Comparison of ENCODE assay signal across 13 cellular contexts in the genomic region with DNA sequence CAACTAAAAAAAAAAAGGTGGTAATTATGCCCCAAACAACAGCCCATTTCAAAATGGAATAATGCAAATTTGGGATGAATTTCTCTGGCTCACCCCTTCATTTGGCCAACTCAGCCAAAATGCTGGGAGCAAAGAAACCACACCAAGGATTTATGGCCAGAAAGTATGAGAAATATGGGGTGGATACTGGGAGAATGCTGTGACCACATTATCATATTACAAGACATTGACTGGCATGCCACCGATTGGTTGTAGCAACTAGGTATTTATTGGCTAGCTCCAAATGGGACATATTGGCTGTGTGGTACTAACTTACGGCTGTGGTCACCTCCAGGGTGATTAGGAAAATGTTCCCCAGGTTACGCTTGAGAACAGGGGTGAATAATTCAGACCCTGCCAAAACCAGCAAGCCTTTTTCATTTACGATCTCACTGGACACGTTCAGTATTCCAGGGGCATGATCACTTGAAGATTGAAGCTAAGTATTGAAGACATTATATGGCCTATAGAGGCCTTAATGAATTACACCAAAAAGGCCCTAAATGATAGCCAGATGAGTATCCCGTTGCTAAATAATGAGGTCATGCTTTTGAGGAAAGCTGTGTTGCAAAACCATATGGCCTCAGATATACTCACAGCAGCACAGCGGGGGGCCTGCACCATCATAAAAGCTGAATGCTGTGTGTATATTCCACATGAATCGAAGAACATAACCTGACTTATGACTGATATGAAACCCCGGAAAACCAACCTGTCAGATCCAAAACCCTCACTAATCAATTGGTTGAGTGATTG. TPM values are rescaled to one million over a fixed set of nuclear protein-coding genes. Genes with fewer than 3 reads are reported as not detected.
DNase-seq lines count a peak whose midpoint lies in the region; ATAC-seq and TF ChIP-seq lines count a peak whose summit lies in the region.
"Had no signal": no experiment of that assay in that cellular context is flagged by ENCODE, and none has a peak within 500 bp of the region (broad histone marks: within the 10 kb centered on the region; RNA-seq: fewer than 3 reads in every experiment).

No MANE protein-coding gene starts in this region.

- H3K79me2 ChIP-seq in osteoblast (ENCODE audit: insufficient read depth, low read length), result peaks cover 7% of the 10 kb centered on the region

- H3K9me3 ChIP-seq in osteoblast (ENCODE audit: low read depth, low read length) (no peaks in the 10 kb centered on the region), ascending aorta (no peaks in the 10 kb centered on the region)
- H3K9me3 ChIP-seq: testis had no signal

- TF ChIP-seq CTCF in astrocyte of the spinal cord (IDR thresholded peaks at IDR 0.05; ENCODE audit: low read depth, low read length) (no peak), osteoblast (IDR thresholded peaks at IDR 0.05; ENCODE audit: extremely low read depth, low read depth, low read length) (no peak), ascending aorta (IDR thresholded peaks at IDR 0.05) (no peak)

- H3K27me3 ChIP-seq in osteoblast (ENCODE audit: insufficient read depth, low read length) (no peaks in the 10 kb centered on the region), ascending aorta (no peaks in the 10 kb centered on the region)
- H3K27me3 ChIP-seq: testis had no signal

- DNase-seq in GM03348 (ENCODE audit: low spot score) (peak; percentile 57), MV-4-11 (lab: John Stamatoyannopoulos, UW) (peak; percentile 43), astrocyte of the spinal cord (ENCODE audit: low read depth, low spot score) (peak; percentile 87), osteoblast (ENCODE audit: insufficient read length, low spot score, missing footprints) (peak; percentile 87), ascending aorta (ENCODE audit: low spot score in 2 of 2) (no peak)
- DNase-seq: activated CD4-positive, alpha-beta T cell treated with anti-CD3 and anti-CD28 coated beads for 36 hours; activated T-cell treated with anti-CD3 and anti-CD28 coated beads, Interleukin-2, amount 50 U/mL, for 48 hours; amygdala; endodermal cell; NCI-H187; testis had no signal

- peaks cover 20% of the 10 kb centered on the region for H3K4me1 ChIP-seq in osteoblast (ENCODE audit: insufficient read depth, low read length)
- H3K4me1 ChIP-seq in ascending aorta, result no peaks in the 10 kb centered on the region

- H2AFZ ChIP-seq in osteoblast (ENCODE audit: low read length), result peak overlapping the region; percentile 54

- no peaks in the 10 kb centered on the region for H3K36me3 ChIP-seq in osteoblast (ENCODE audit: insufficient read depth, low read length)
- no peaks in the 10 kb centered on the region for H3K36me3 ChIP-seq in ascending aorta

- H3K27ac ChIP-seq in osteoblast (ENCODE audit: low read depth, low read length), result peak overlapping the region; percentile 79
- no peak overlapping the region for H3K27ac ChIP-seq in ascending aorta
- H3K27ac ChIP-seq: testis had no signal

- no peaks in the 10 kb centered on the region for H4K20me1 ChIP-seq in osteoblast (ENCODE audit: insufficient read depth, low read length)

- in situ Hi-C loops in astrocyte of the spinal cord (cut with HindIII; ENCODE audit: low sequenced_read_pairs), result no loop called here

- peak overlapping the region; percentile 46 for H3K4me2 ChIP-seq in osteoblast (ENCODE audit: insufficient read depth, low read length)

- intact Hi-C loops in ascending aorta (cut with DNase I), result no loop called here

- no peak overlapping the region for H3K4me3 ChIP-seq in astrocyte of the spinal cord (ENCODE audit: low read depth, low read length)
- peak overlapping the region; percentile 26 for H3K4me3 ChIP-seq in osteoblast (ENCODE audit: insufficient read depth, low read length)
- H3K4me3 ChIP-seq in ascending aorta, result no peak overlapping the region
- H3K4me3 ChIP-seq: testis had no signal

- ATAC-seq in HG02642 (IDR thresholded peaks at IDR 0.05; ENCODE audit: poor library complexity, unreplicated experiment) (no peak), GM19328 (IDR thresholded peaks at IDR 0.05; ENCODE audit: unreplicated experiment) (no peak)
- ATAC-seq: activated CD4-positive, alpha-beta T cell treated with anti-CD3 and anti-CD28 coated beads for 36 hours had no signal

RNA-seq across cellular contexts. Expression of a gene that starts 3.8 kb away (rescaled TPM):
- total RNA-seq in osteoblast (9.0 and 9.7 TPM in 2 replicates), ascending aorta (17.6 TPM)

Comparison
In these comparisons a context has a peak if more than half of its experiments do, and no peak if none do; other contexts are left out.
1. DNase-seq: peak in GM03348 (single experiment), MV-4-11 (single experiment), astrocyte of the spinal cord (single experiment) and osteoblast (single experiment); none in ascending aorta (0 of 2).